8 cellular contexts compared by ENCODE assay signal in genomic region chr12:71755146-71755892, GRCh38. TPM values are rescaled to one million over a fixed set of nuclear protein-coding genes. Genes with fewer than 3 reads are reported as not detected.
A peak's percentile ranks its signal among the peaks of the same experiment; 100 is the strongest.
DNase-seq lines count a peak whose midpoint lies in the region; ATAC-seq and TF ChIP-seq lines count a peak whose summit lies in the region.

No MANE protein-coding gene starts in this region.

- no TSS peak for BruUV-seq in mammary epithelial cell (replicated peaks; lab: Mats Ljungman, UMichigan)

- peak overlapping the region; percentile 84 for H3K9ac ChIP-seq in mammary epithelial cell (ENCODE audit: insufficient read depth, low read length)

- peak; percentile 38 for ATAC-seq in GM19467 (IDR thresholded peaks at IDR 0.05; ENCODE audit: unreplicated experiment)
- ATAC-seq in HG03575 (IDR thresholded peaks at IDR 0.05; ENCODE audit: extremely low read depth, insufficient number of reproducible peaks, low FRiP score, unreplicated experiment): peak; percentile 17

- peaks cover 21% of the 10 kb centered on the region for H3K9me3 ChIP-seq in mammary epithelial cell (replicated peaks; ENCODE audit: insufficient read depth, low read length)

- TF ChIP-seq CTCF in mammary epithelial cell (conservative IDR thresholded peaks at IDR 0.05 in 1 of 2, IDR thresholded peaks at IDR 0.05 in 1 of 2; ENCODE audit: extremely low read depth in 1 of 2, insufficient read depth in 1 of 2, low read depth in 1 of 2, low read length in 2 of 2): no peak

- H3K27me3 ChIP-seq in mammary epithelial cell (ENCODE audit: insufficient read depth, low read length): no peaks in the 10 kb centered on the region

- peaks cover 2% of the 10 kb centered on the region for H3K36me3 ChIP-seq in mammary epithelial cell (ENCODE audit: insufficient read depth, low read length)

- dilution Hi-C loops in mammary epithelial cell (cut with HindIII; ENCODE audit: low sequenced_read_pairs): loop anchor here (5.0 kb wide), 1 partner anchor 38 kb away; no protein-coding TSS in a partner anchor

- peak overlapping the region; percentile 97 for H2AFZ ChIP-seq in mammary epithelial cell (ENCODE audit: low read depth, low read length)

- H3K4me2 ChIP-seq in mammary epithelial cell (ENCODE audit: insufficient read depth, low read depth, low read length): peak overlapping the region; percentile 93

- H3K4me1 ChIP-seq in mammary epithelial cell (ENCODE audit: insufficient read depth, low read length): peaks cover 5% of the 10 kb centered on the region

- CTCF ChIA-PET in mammary epithelial cell (lab: Charles Lee; ENCODE audit: low non-redundant PET): no interaction called here

- 2% methylated on average over 21 of the region's 45 CpGs for WGBS in mammary epithelial cell (ENCODE audit: low coverage, missing lambda C conversion rate)

- H3K27ac ChIP-seq in mammary epithelial cell (ENCODE audit: insufficient read depth, low read depth, low read length): peak overlapping the region; percentile 88

- DNase-seq in Caki2 (ENCODE audit: low read depth) (peak; percentile 76), UCSD-AML1 (lab: John Stamatoyannopoulos, UW; ENCODE audit: unreplicated experiment) (peak; percentile 59), mammary epithelial cell (peak; percentile 67), kidney glomerular epithelial cell (lab: John Stamatoyannopoulos, UW) (peak; percentile 38), NCI-H748 treated with DMSO at 0.1 percent for 48 hours (lab: John Stamatoyannopoulos, UW) (no peak)
- peak; percentile 69 for DNase-seq in stimulated activated CD4-positive, alpha-beta T cell treated with anti-CD3 and anti-CD28 coated beads, Interleukin-15, amount 100 ng/mL, for 24 hours

- intact Hi-C loops in mammary epithelial cell (cut with micrococcal nuclease): loop anchor here (2.0 kb wide), 1 partner anchor 69 kb away; the partner anchor contains the start of gene TMEM19

- in situ Hi-C loops in Caki2 (cut with HindIII; ENCODE audit: low pct_unique_long_range_greater_than_20kb, low sequenced_read_pairs): no loop called here
- in situ Hi-C loops in mammary epithelial cell (cut with MboI; ENCODE audit: low sequenced_read_pairs in 2 of 2): no loop called here

- H3K4me3 ChIP-seq in mammary epithelial cell (replicated peaks in 1 of 3; ENCODE audit: insufficient read depth in 1 of 3, low read depth in 2 of 3, low read length in 3 of 3): peak overlapping the region; percentile 66 to 86 (median 72)

- H3K79me2 ChIP-seq in mammary epithelial cell (ENCODE audit: insufficient read depth, low read length): peaks cover 57% of the 10 kb centered on the region

- H4K20me1 ChIP-seq in mammary epithelial cell (ENCODE audit: insufficient read depth, low read length): no peaks in the 10 kb centered on the region

RNA-seq across cellular contexts. Expression of gene RAB21, which starts 0.7 kb away (rescaled TPM):
- total RNA-seq in Caki2 (2014; rRNA removed; shearing (Covaris generic); ENCODE audit: low replicate concordance): 55.0 and 101 TPM in 2 replicates
- 10 to 100 TPM; 13.2 to 76.6 TPM for total RNA-seq in mammary epithelial cell
- 8.2 TPM for polyA plus RNA-seq in mammary epithelial cell
- 3.9 TPM for polyA minus RNA-seq in mammary epithelial cell
